Comparison of ENCODE assay signal across 8 cellular contexts in genomic region chr16:57576429-57576870, GRCh38. TPM values are rescaled to one million over a fixed set of nuclear protein-coding genes. Genes with fewer than 3 reads are reported as not detected.
DNase-seq lines count a peak whose midpoint lies in the region; ATAC-seq, FAIRE-seq and TF ChIP-seq lines count a peak whose summit lies in the region.

No MANE protein-coding gene starts in this region.

- H3K4me1 Mint-ChIP-seq in activated T-cell treated with anti-CD3 and anti-CD28 coated beads, Interleukin-2, amount 50 U/mL, for 72 hours (ENCODE audit: low read depth): peaks cover 51% of the 10 kb centered on the region

- DNase-seq in C1 segment of cervical spinal cord (lab: John Stamatoyannopoulos, UW) (peak in 10 of 14 donors; percentile 13 to 70 (median 23)), RCC 7860 (ENCODE audit: low spot score) (peak; percentile 34), fibroblast of the aortic adventitia (ENCODE audit: low read depth) (peak; percentile 75), nucleus accumbens (lab: John Stamatoyannopoulos, UW) (peak in 48 of 56 donors; percentile 12 to 87 (median 42)), suprapubic skin (ENCODE audit: low spot score in 2 of 2) (peak in 1 of 2 donors; percentile 82)
- DNase-seq in activated T-cell treated with anti-CD3 and anti-CD28 coated beads, Interleukin-2, amount 50 U/mL, for 72 hours: peak; percentile 81 to 85

- no peak overlapping the region for H3K4me3 Mint-ChIP-seq in activated T-cell treated with anti-CD3 and anti-CD28 coated beads, Interleukin-2, amount 50 U/mL, for 72 hours

- H3K9me3 ChIP-seq in suprapubic skin: no peaks in the 10 kb centered on the region

- no peak overlapping the region for H3K9ac ChIP-seq in KMS-11

- no peak for TF ChIP-seq POLR2A in suprapubic skin (IDR thresholded peaks at IDR 0.05)

- H3K27ac ChIP-seq in KMS-11 (no peak overlapping the region), suprapubic skin (no peak overlapping the region)

- peak overlapping the region; percentile 19; the same call in 1 of the 2 replicates for H3K4me2 ChIP-seq in KMS-11

- H3K4me1 ChIP-seq in KMS-11 (ENCODE audit: low read depth, poor library complexity, severe bottlenecking) (peaks cover 4% of the 10 kb centered on the region), suprapubic skin (peaks cover 2% of the 10 kb centered on the region)

- peak; percentile 69 for ATAC-seq in GM19328 (IDR thresholded peaks at IDR 0.05; ENCODE audit: unreplicated experiment)
- ATAC-seq in activated T-cell treated with anti-CD3 and anti-CD28 coated beads, Interleukin-2, amount 50 U/mL, for 72 hours (replicated peaks in 1 of 2): peak; percentile 73 to 74

- peaks cover 0 to 4% of the 10 kb centered on the region in 2 donors for H3K36me3 Mint-ChIP-seq in activated T-cell treated with anti-CD3 and anti-CD28 coated beads, Interleukin-2, amount 50 U/mL, for 72 hours (ENCODE audit: insufficient read depth in 2 of 2)

- WGBS in suprapubic skin: 33% methylated on average over 8 of the region's 16 CpGs

- H3K36me3 ChIP-seq in KMS-11 (ENCODE audit: insufficient read depth) (no peaks in the 10 kb centered on the region), suprapubic skin (no peaks in the 10 kb centered on the region)

- FAIRE-seq in RCC 7860 (lab: Jason Lieb, UNC): no peak

- peak overlapping the region; percentile 58; the same call in 1 of the 2 replicates for H2AFZ ChIP-seq in KMS-11 (ENCODE audit: low read depth)

- H3K27ac Mint-ChIP-seq in activated T-cell treated with anti-CD3 and anti-CD28 coated beads, Interleukin-2, amount 50 U/mL, for 72 hours: peak overlapping the region; percentile 86

- H3K9me3 Mint-ChIP-seq in activated T-cell treated with anti-CD3 and anti-CD28 coated beads, Interleukin-2, amount 50 U/mL, for 72 hours: no peaks in the 10 kb centered on the region

- H3K27me3 ChIP-seq in KMS-11 (ENCODE audit: insufficient read depth, low read depth) (no peaks in the 10 kb centered on the region), suprapubic skin (peaks cover 10% of the 10 kb centered on the region)

- no peak for TF ChIP-seq EP300 in suprapubic skin (IDR thresholded peaks at IDR 0.05)

- no peak overlapping the region for H3K4me3 ChIP-seq in KMS-11 (IDR thresholded peaks at IDR 0.05; ENCODE audit: insufficient read depth, low read depth, low read length)
- no peak overlapping the region for H3K4me3 ChIP-seq in fibroblast of the aortic adventitia (ENCODE audit: low read depth, low read length)
- no peak overlapping the region for H3K4me3 ChIP-seq in suprapubic skin

- H4K20me1 ChIP-seq in KMS-11 (ENCODE audit: insufficient read depth): no peaks in the 10 kb centered on the region

- no peaks in the 10 kb centered on the region for H3K27me3 Mint-ChIP-seq in activated T-cell treated with anti-CD3 and anti-CD28 coated beads, Interleukin-2, amount 50 U/mL, for 72 hours (ENCODE audit: low read depth)

- TF ChIP-seq CTCF in KMS-11 (conservative IDR thresholded peaks at IDR 0.05; ENCODE audit: low read depth, low read length): peak; percentile 93
- peak; percentile 99 for TF ChIP-seq CTCF in fibroblast of the aortic adventitia (IDR thresholded peaks at IDR 0.05; ENCODE audit: insufficient read depth, low read length)
- peak; percentile 88 to 93 for TF ChIP-seq CTCF in suprapubic skin (IDR thresholded peaks at IDR 0.05)

- H3K79me2 ChIP-seq in KMS-11 (ENCODE audit: insufficient read depth, low read depth): no peaks in the 10 kb centered on the region

RNA-seq across cellular contexts. Expression of gene ADGRG5, which starts 34.0 kb away (rescaled TPM):
- 1 to 10 TPM; 3.9 to 9.3 TPM for total RNA-seq in activated T-cell treated with anti-CD3 and anti-CD28 coated beads, Interleukin-2, amount 50 U/mL, for 72 hours
- total RNA-seq in fibroblast of the aortic adventitia (ENCODE audit: low replicate concordance) (not detected in 2 replicates), suprapubic skin (under 1 TPM in 3 of 4 donors, not detected in 1; 0.16 to 0.53 (median 0.16) TPM)

RNA-seq across cellular contexts. Expression of gene CCDC102A, which starts 40.1 kb away (rescaled TPM):
- 10 to 100 TPM in 1 of 2 donors, 1 to 10 TPM in 1; 8.1 to 14.6 TPM for total RNA-seq in activated T-cell treated with anti-CD3 and anti-CD28 coated beads, Interleukin-2, amount 50 U/mL, for 72 hours
- 9.9 and 30.7 TPM in 2 replicates for total RNA-seq in fibroblast of the aortic adventitia (ENCODE audit: low replicate concordance)
- total RNA-seq in suprapubic skin: 10 to 100 TPM in 1 of 4 donors, 1 to 10 TPM in 3; 7.1 to 11.5 (median 8.5) TPM

RNA-seq across cellular contexts. Expression of gene ADGRG1, which starts 52.0 kb away (rescaled TPM):
- total RNA-seq in activated T-cell treated with anti-CD3 and anti-CD28 coated beads, Interleukin-2, amount 50 U/mL, for 72 hours: 10 to 100 TPM in 1 of 2 donors, 1 to 10 TPM in 1; 9.0 to 21.3 TPM
- total RNA-seq in fibroblast of the aortic adventitia (ENCODE audit: low replicate concordance) (1.6 and 9.8 TPM in 2 replicates), suprapubic skin (100 to 1,000 TPM; 107 to 202 (median 139) TPM)

Comparison
In these comparisons a context has a peak if more than half of its experiments do, and no peak if none do; other contexts are left out.
1. RNA of gene ADGRG1, which starts 52.0 kb away (total RNA-seq): 107 to 202 TPM in suprapubic skin; 9.0 to 21.3 TPM in activated T-cell treated with anti-CD3 and anti-CD28 coated beads, Interleukin-2, amount 50 U/mL, for 72 hours and 1.6 to 9.8 TPM in fibroblast of the aortic adventitia; every median in the first group is over 4 times any median in the second.
2. Peak in every context shown above with its lines, with median percentiles within 50 percentile points of each other: CTCF ChIP-seq.